8 cellular contexts compared by ENCODE assay signal in genomic region chr2:166057363-166058169, GRCh38.
DNase-seq lines count a peak whose midpoint lies in the region; ATAC-seq and TF ChIP-seq lines count a peak whose summit lies in the region.

No MANE protein-coding gene starts in this region.

- no peak overlapping the region for H3K27ac ChIP-seq in tibial artery
- no peak overlapping the region for H3K27ac ChIP-seq in coronary artery

- CTCF ChIA-PET in activated CD8-positive, alpha-beta T cell treated with anti-CD3 and anti-CD28 coated beads for 36 hours (lab: Charles Lee), result interaction anchor here (0.7 to 2.2 kb wide), 10 partner anchors 8 to 124 kb away, joined by 3 to 13 read pairs (median 4); partner anchors contain the start of gene SCN1A
- CTCF ChIA-PET in activated CD8-positive, alpha-beta T cell treated with anti-CD3 and anti-CD28 coated beads, Interleukin-2, amount 10 ng/mL, durations not matched to agents 7 days and 5 days (lab: Charles Lee), result interaction anchor here (2.3 kb wide), 1 partner anchor 71 kb away, joined by 10 read pairs; the partner anchor contains the start of gene SCN1A

- H3K27ac Mint-ChIP-seq in activated CD8-positive, alpha-beta T cell treated with anti-CD3 and anti-CD28 coated beads for 36 hours, result no peak overlapping the region
- H3K27ac Mint-ChIP-seq in activated CD8-positive, alpha-beta T cell treated with anti-CD3 and anti-CD28 coated beads, Interleukin-2, amount 10 ng/mL, durations not matched to agents 7 days and 5 days, result no peak overlapping the region

- H3K27me3 ChIP-seq in tibial artery, result no peaks in the 10 kb centered on the region

- intact Hi-C loops in activated CD8-positive, alpha-beta T cell treated with anti-CD3 and anti-CD28 coated beads for 36 hours (cut with micrococcal nuclease), result loop anchor here (5.0 kb wide), 1 partner anchor 70 kb away; the partner anchor contains the start of gene SCN1A
- intact Hi-C loops in tibial artery (cut with DNase I; ENCODE audit: low total_unique reads), result no loop called here

- H3K4me1 Mint-ChIP-seq in activated CD8-positive, alpha-beta T cell treated with anti-CD3 and anti-CD28 coated beads for 36 hours (ENCODE audit: low read depth), result no peaks in the 10 kb centered on the region
- H3K4me1 Mint-ChIP-seq in activated CD8-positive, alpha-beta T cell treated with anti-CD3 and anti-CD28 coated beads, Interleukin-2, amount 10 ng/mL, durations not matched to agents 7 days and 5 days (ENCODE audit: low read depth), result no peaks in the 10 kb centered on the region

- ATAC-seq in activated CD8-positive, alpha-beta T cell treated with anti-CD3 and anti-CD28 coated beads for 36 hours, result no peak
- no peak for ATAC-seq in activated CD8-positive, alpha-beta T cell treated with anti-CD3 and anti-CD28 coated beads, Interleukin-2, amount 10 ng/mL, durations not matched to agents 7 days and 5 days

- no peaks in the 10 kb centered on the region for H3K36me3 Mint-ChIP-seq in activated CD8-positive, alpha-beta T cell treated with anti-CD3 and anti-CD28 coated beads for 36 hours (ENCODE audit: low read depth)
- no peaks in the 10 kb centered on the region for H3K36me3 Mint-ChIP-seq in activated CD8-positive, alpha-beta T cell treated with anti-CD3 and anti-CD28 coated beads, Interleukin-2, amount 10 ng/mL, durations not matched to agents 7 days and 5 days (ENCODE audit: low read depth)

- no peaks in the 10 kb centered on the region for H3K9me3 Mint-ChIP-seq in activated CD8-positive, alpha-beta T cell treated with anti-CD3 and anti-CD28 coated beads for 36 hours
- no peaks in the 10 kb centered on the region for H3K9me3 Mint-ChIP-seq in activated CD8-positive, alpha-beta T cell treated with anti-CD3 and anti-CD28 coated beads, Interleukin-2, amount 10 ng/mL, durations not matched to agents 7 days and 5 days (ENCODE audit: insufficient read depth)

- H3K36me3 ChIP-seq in tibial artery, result no peaks in the 10 kb centered on the region

- H3K4me3 ChIP-seq in tibial artery (no peak overlapping the region), coronary artery (no peak overlapping the region)

- POLR2A ChIA-PET in activated CD8-positive, alpha-beta T cell treated with anti-CD3 and anti-CD28 coated beads for 36 hours (lab: Charles Lee), result no interaction called here
- POLR2A ChIA-PET in activated CD8-positive, alpha-beta T cell treated with anti-CD3 and anti-CD28 coated beads, Interleukin-2, amount 10 ng/mL, durations not matched to agents 7 days and 5 days (lab: Charles Lee), result no interaction called here

- H3K4me3 Mint-ChIP-seq in activated CD8-positive, alpha-beta T cell treated with anti-CD3 and anti-CD28 coated beads for 36 hours, result no peak overlapping the region
- no peak overlapping the region for H3K4me3 Mint-ChIP-seq in activated CD8-positive, alpha-beta T cell treated with anti-CD3 and anti-CD28 coated beads, Interleukin-2, amount 10 ng/mL, durations not matched to agents 7 days and 5 days

- peaks cover 0 to 16% (median 0%) of the 10 kb centered on the region in 4 donors for H3K4me1 ChIP-seq in tibial artery

- TF ChIP-seq CTCF in activated CD8-positive, alpha-beta T cell treated with anti-CD3 and anti-CD28 coated beads for 36 hours (IDR thresholded peaks at IDR 0.05), result peak; percentile 46
- TF ChIP-seq CTCF in tibial artery (IDR thresholded peaks at IDR 0.05) (peak; percentile 36 to 46), coronary artery (IDR thresholded peaks at IDR 0.05) (no peak)

- DNase-seq in activated CD8-positive, alpha-beta T cell treated with anti-CD3 and anti-CD28 coated beads for 36 hours, result no peak
- no peak for DNase-seq in activated CD8-positive, alpha-beta T cell treated with anti-CD3 and anti-CD28 coated beads, Interleukin-2, amount 10 ng/mL, durations not matched to agents 7 days and 5 days
- peak; percentile 31 for DNase-seq in NCI-H82 treated with DMSO at 0.1 percent for 48 hours (lab: John Stamatoyannopoulos, UW; ENCODE audit: unreplicated experiment)
- DNase-seq in fibroblast of gingiva (ENCODE audit: low read depth), result peak; percentile 16
- DNase-seq in tibial artery, result no peak
- DNase-seq in coronary artery (ENCODE audit: low spot score), result no peak
- no peak for DNase-seq in cortex of kidney (lab: John Stamatoyannopoulos, UW)
- DNase-seq in activated T-cell treated with anti-CD3 and anti-CD28 coated beads, Interleukin-2, amount 50 U/mL, for 1 hour, result no peak

- no peaks in the 10 kb centered on the region for H3K27me3 Mint-ChIP-seq in activated CD8-positive, alpha-beta T cell treated with anti-CD3 and anti-CD28 coated beads for 36 hours
- H3K27me3 Mint-ChIP-seq in activated CD8-positive, alpha-beta T cell treated with anti-CD3 and anti-CD28 coated beads, Interleukin-2, amount 10 ng/mL, durations not matched to agents 7 days and 5 days (ENCODE audit: low read depth), result no peaks in the 10 kb centered on the region

- H3K9me3 ChIP-seq in tibial artery, result no peaks in the 10 kb centered on the region

Comparison
In these comparisons a context has a peak if more than half of its experiments do, and no peak if none do; other contexts are left out.
1. DNase-seq: peak in NCI-H82 treated with DMSO at 0.1 percent for 48 hours (single experiment) and fibroblast of gingiva (single experiment); none in activated CD8-positive, alpha-beta T cell treated with anti-CD3 and anti-CD28 coated beads for 36 hours (single experiment), activated CD8-positive, alpha-beta T cell treated with anti-CD3 and anti-CD28 coated beads, Interleukin-2, amount 10 ng/mL, durations not matched to agents 7 days and 5 days (single experiment), tibial artery (0 of 2), coronary artery (single experiment), cortex of kidney (single experiment) and activated T-cell treated with anti-CD3 and anti-CD28 coated beads, Interleukin-2, amount 50 U/mL, for 1 hour (single experiment).